8 cellular contexts compared by ENCODE assay signal in genomic region chr16:81035975-81036750, GRCh38. TPM values are rescaled to one million over a fixed set of nuclear protein-coding genes. Genes with fewer than 3 reads are reported as not detected.
A peak's percentile ranks its signal among the peaks of the same experiment; 100 is the strongest.
DNase-seq lines count a peak whose midpoint lies in the region; ATAC-seq, FAIRE-seq and TF ChIP-seq lines count a peak whose summit lies in the region.

No MANE protein-coding gene starts in this region.

- no peak for FAIRE-seq in bronchial epithelial cell (lab: Jason Lieb, UNC)

- peaks cover 19% of the 10 kb centered on the region for H3K4me1 Mint-ChIP-seq in T-helper 1 cell treated with Interleukin-12 subunit alpha and Interleukin-12 subunit beta and Interleukin-4 antibody, amounts not matched to agents 30 μg/mL and 1 μg/mL, for 36 hours (ENCODE audit: low read depth)

- H3K4me3 ChIP-seq in AG10803 (ENCODE audit: low read length) (peak overlapping the region; percentile 72), bronchial epithelial cell (ENCODE audit: low read depth, low read length) (peak overlapping the region; percentile 70), kidney epithelial cell (ENCODE audit: low read depth, low read length) (peak overlapping the region; percentile 77)

- no peak for TF ChIP-seq CTCF in AG10803 (conservative IDR thresholded peaks at IDR 0.05; ENCODE audit: low read length)
- no peak for TF ChIP-seq CTCF in bronchial epithelial cell (IDR thresholded peaks at IDR 0.05; ENCODE audit: insufficient read depth, low read length, severe bottlenecking)
- no peak for TF ChIP-seq CTCF in kidney epithelial cell (IDR thresholded peaks at IDR 0.05; ENCODE audit: insufficient read depth, low read length, poor library complexity, severe bottlenecking)

- H3K36me3 Mint-ChIP-seq in T-helper 1 cell treated with Interleukin-12 subunit alpha and Interleukin-12 subunit beta and Interleukin-4 antibody, amounts not matched to agents 30 μg/mL and 1 μg/mL, for 36 hours (ENCODE audit: low read depth) = peaks cover 20% of the 10 kb centered on the region

- H3K9me3 Mint-ChIP-seq in T-helper 1 cell treated with Interleukin-12 subunit alpha and Interleukin-12 subunit beta and Interleukin-4 antibody, amounts not matched to agents 30 μg/mL and 1 μg/mL, for 36 hours = no peaks in the 10 kb centered on the region

- DNase-seq in AG10803 (ENCODE audit: low read depth) (peak; percentile 26), GM19238 (ENCODE audit: insufficient read length, low spot score) (peak; percentile 46), bronchial epithelial cell (ENCODE audit: low read depth) (peak; percentile 10), kidney epithelial cell (ENCODE audit: low read depth) (no peak), SKM-1 (lab: John Stamatoyannopoulos, UW; ENCODE audit: unreplicated experiment) (no peak)
- DNase-seq in stimulated activated CD4-positive, alpha-beta T cell treated with anti-CD3 and anti-CD28 coated beads, Interleukin-1b, Interleukin-23, amount 100 ng/mL, for 24 hours (ENCODE audit: low read depth in 4 of 4, low spot score in 1 of 4) = peak in 3 of 4 experiments; percentile 4 to 32 (median 22)

- peak; percentile 53 for ATAC-seq in HG03280 (IDR thresholded peaks at IDR 0.05; ENCODE audit: unreplicated experiment)

- H3K27ac Mint-ChIP-seq in T-helper 1 cell treated with Interleukin-12 subunit alpha and Interleukin-12 subunit beta and Interleukin-4 antibody, amounts not matched to agents 30 μg/mL and 1 μg/mL, for 36 hours = peak overlapping the region; percentile 45

- H3K27me3 ChIP-seq in bronchial epithelial cell (ENCODE audit: control insufficient read depth, insufficient read depth, low read length) = no peaks in the 10 kb centered on the region
- no peaks in the 10 kb centered on the region for H3K27me3 ChIP-seq in kidney epithelial cell (ENCODE audit: control insufficient read depth, insufficient read depth, low read length)

- peak overlapping the region; percentile 82 for H3K4me3 Mint-ChIP-seq in T-helper 1 cell treated with Interleukin-12 subunit alpha and Interleukin-12 subunit beta and Interleukin-4 antibody, amounts not matched to agents 30 μg/mL and 1 μg/mL, for 36 hours

- H3K27me3 Mint-ChIP-seq in T-helper 1 cell treated with Interleukin-12 subunit alpha and Interleukin-12 subunit beta and Interleukin-4 antibody, amounts not matched to agents 30 μg/mL and 1 μg/mL, for 36 hours (ENCODE audit: low read depth) = no peaks in the 10 kb centered on the region

- H3K36me3 ChIP-seq in bronchial epithelial cell (ENCODE audit: control insufficient read depth, insufficient read depth, low read length) (peaks cover 8% of the 10 kb centered on the region), kidney epithelial cell (ENCODE audit: control insufficient read depth, insufficient read depth, low read length) (no peaks in the 10 kb centered on the region)

RNA-seq across cellular contexts. Expression of gene ATMIN, which starts 0.5 kb away (rescaled TPM):
- total RNA-seq in bronchial epithelial cell (41.3 and 42.5 TPM in 2 replicates), kidney epithelial cell (40.3 and 43.5 TPM in 2 replicates)

RNA-seq across cellular contexts. Expression of gene CENPN, which starts 29.1 kb away (rescaled TPM):
- 3.9 and 8.6 TPM in 2 replicates for total RNA-seq in bronchial epithelial cell
- 7.0 and 11.0 TPM in 2 replicates for total RNA-seq in kidney epithelial cell

RNA-seq across cellular contexts. Expression of gene CMC2, which starts 29.5 kb away (rescaled TPM):
- total RNA-seq in bronchial epithelial cell (25.0 and 72.2 TPM in 2 replicates), kidney epithelial cell (46.6 and 52.0 TPM in 2 replicates)

RNA-seq across cellular contexts. Expression of gene C16orf46, which starts 40.9 kb away (rescaled TPM):
- total RNA-seq in bronchial epithelial cell (0.26 and 0.53 TPM in 2 replicates), kidney epithelial cell (2.1 and 3.1 TPM in 2 replicates)

Comparison
In these comparisons a context has a peak if more than half of its experiments do, and no peak if none do; other contexts are left out.
1. DNase-seq: peak in AG10803 (single experiment), GM19238 (single experiment), bronchial epithelial cell (single experiment) and stimulated activated CD4-positive, alpha-beta T cell treated with anti-CD3 and anti-CD28 coated beads, Interleukin-1b, Interleukin-23, amount 100 ng/mL, for 24 hours (3 of 4); none in kidney epithelial cell (single experiment) and SKM-1 (single experiment).
2. Peak in every context shown above with its lines, with median percentiles within 50 percentile points of each other: H3K4me3 ChIP-seq.